Comparison of ENCODE assay signal across 18 cellular contexts in the genomic region with DNA sequence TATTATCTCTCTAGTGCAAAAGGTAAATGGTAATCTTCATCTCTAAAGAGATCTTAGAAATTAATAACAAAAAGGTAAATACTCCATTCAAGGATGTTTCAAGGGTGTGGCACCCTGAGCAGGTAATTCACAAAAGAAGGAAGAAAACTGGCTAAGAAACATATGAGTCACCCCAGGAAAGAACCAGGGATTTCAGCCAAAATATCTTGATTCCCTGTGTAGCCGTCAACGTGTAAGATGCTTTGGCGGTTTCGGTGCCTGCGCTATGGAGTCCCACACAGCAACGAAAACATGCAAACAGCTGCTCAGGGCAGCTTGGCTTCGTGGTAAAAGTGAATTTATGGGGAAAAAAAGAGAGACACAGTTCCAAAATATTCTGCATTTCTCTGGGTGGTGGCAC. TPM values are rescaled to one million over a fixed set of nuclear protein-coding genes. Genes with fewer than 3 reads are reported as not detected.
DNase-seq lines count a peak whose midpoint lies in the region; ATAC-seq and TF ChIP-seq lines count a peak whose summit lies in the region.
"Had no signal": no experiment of that assay in that cellular context is flagged by ENCODE, and none has a peak within 500 bp of the region (broad histone marks: within the 10 kb centered on the region; RNA-seq: fewer than 3 reads in every experiment).

No MANE protein-coding gene starts in this region.

- POLR2A ChIA-PET in activated B cell treated with CpG ODN at 0.5 μM for 24 hours (lab: Charles Lee), result interaction anchor here (0.5 to 2.2 kb wide), 5 partner anchors 11 to 614 kb away, joined by 3 to 40 read pairs (median 7); no protein-coding TSS in a partner anchor

- H3K4me3 ChIP-seq in epithelial cell of esophagus (ENCODE audit: low read length) (no peak overlapping the region), thymus (ENCODE audit: low read length) (no peak overlapping the region)

- no peaks in the 10 kb centered on the region for H3K27me3 Mint-ChIP-seq in activated naive CD4-positive, alpha-beta T cell treated with anti-CD3 and anti-CD28 coated beads, Interleukin-2, amount 10 ng/mL, durations not matched to agents 7 days and 5 days
- no peaks in the 10 kb centered on the region for H3K27me3 Mint-ChIP-seq in activated B cell treated with CpG ODN at 0.5 μM for 24 hours

- H3K9me3 Mint-ChIP-seq in activated naive CD4-positive, alpha-beta T cell treated with anti-CD3 and anti-CD28 coated beads, Interleukin-2, amount 10 ng/mL, durations not matched to agents 7 days and 5 days, result no peaks in the 10 kb centered on the region
- no peaks in the 10 kb centered on the region for H3K9me3 Mint-ChIP-seq in activated B cell treated with CpG ODN at 0.5 μM for 24 hours
- H3K9me3 Mint-ChIP-seq: H9 had no signal

- H3K36me3 Mint-ChIP-seq in activated naive CD4-positive, alpha-beta T cell treated with anti-CD3 and anti-CD28 coated beads, Interleukin-2, amount 10 ng/mL, durations not matched to agents 7 days and 5 days, result peaks cover 51% of the 10 kb centered on the region
- H3K36me3 Mint-ChIP-seq in activated B cell treated with CpG ODN at 0.5 μM for 24 hours (ENCODE audit: low read depth), result peaks cover 19% of the 10 kb centered on the region

- H3K27ac ChIP-seq in thymus (ENCODE audit: low read depth), result peak overlapping the region; percentile 80

- 86% methylated on average over 7 of the region's 7 CpGs for WGBS in thymus

- peaks cover 39% of the 10 kb centered on the region for H3K4me1 ChIP-seq in thymus (ENCODE audit: control insufficient read depth, insufficient read depth, low read length)
- H3K4me1 ChIP-seq: BE2C had no signal

- H3K36me3 ChIP-seq in thymus (ENCODE audit: control insufficient read depth, insufficient read depth), result peaks cover 20% of the 10 kb centered on the region
- H3K36me3 ChIP-seq: BE2C had no signal

- DNase-seq in activated naive CD4-positive, alpha-beta T cell treated with anti-CD3 and anti-CD28 coated beads, Interleukin-2, amount 10 ng/mL, durations not matched to agents 7 days and 5 days, result no peak
- no peak for DNase-seq in activated naive CD4-positive, alpha-beta T cell treated with Interleukin-2 at 50 U/mL for 16 hours
- DNase-seq in activated B cell treated with CpG ODN at 0.5 μM for 24 hours, result no peak
- peak; percentile 81 for DNase-seq in epithelial cell of esophagus (ENCODE audit: low read depth)
- no peak for DNase-seq in NCI-H128 (lab: John Stamatoyannopoulos, UW; ENCODE audit: unreplicated experiment)
- DNase-seq in AG20443 (ENCODE audit: low spot score), result no peak
- DNase-seq in cerebellum (ENCODE audit: low spot score), result no peak
- DNase-seq: activated effector memory CD4-positive, alpha-beta T cell treated with Interleukin-2 at 50 U/mL for 16 hours; BE2C; cerebellar nuclear complex; GDM1; H9; NCI-H1436 treated with DMSO at 0.1 percent for 48 hours; NCI-H526; stimulated activated CD4-positive, alpha-beta T cell treated with anti-CD3 and anti-CD28 coated beads, Interleukin-4, amount 100 ng/mL, for 4 hours; stimulated activated naive CD4-positive, alpha-beta T cell treated with Interleukin-2 at 50 U/mL for 16 hours had no signal

- peak overlapping the region; percentile 79 for H3K27ac Mint-ChIP-seq in activated naive CD4-positive, alpha-beta T cell treated with anti-CD3 and anti-CD28 coated beads, Interleukin-2, amount 10 ng/mL, durations not matched to agents 7 days and 5 days
- H3K27ac Mint-ChIP-seq in activated B cell treated with CpG ODN at 0.5 μM for 24 hours, result peak overlapping the region; percentile 61

- intact Hi-C loops in activated B cell treated with CpG ODN at 0.5 μM for 24 hours (cut with micrococcal nuclease), result no loop called here

- CTCF ChIA-PET in activated naive CD4-positive, alpha-beta T cell treated with anti-CD3 and anti-CD28 coated beads, Interleukin-2, amount 10 ng/mL, durations not matched to agents 7 days and 5 days (lab: Charles Lee), result interaction anchor here (1.1 to 4.1 kb wide), 5 partner anchors 10 to 41 kb away, joined by 3 to 20 read pairs (median 4); no protein-coding TSS in a partner anchor
- CTCF ChIA-PET in activated B cell treated with CpG ODN at 0.5 μM for 24 hours (lab: Charles Lee), result interaction anchor here (0.8 to 1.5 kb wide), 4 partner anchors 9 to 24 kb away, joined by 3 to 5 read pairs (median 4); no protein-coding TSS in a partner anchor

- no peak for ATAC-seq in activated B cell treated with CpG ODN at 0.5 μM for 24 hours (ENCODE audit: low read depth)
- ATAC-seq: Right ventricle myocardium inferior had no signal

- TF ChIP-seq CTCF in activated B cell treated with CpG ODN at 0.5 μM for 24 hours (IDR thresholded peaks at IDR 0.05) (no peak), epithelial cell of esophagus (IDR thresholded peaks at IDR 0.05; ENCODE audit: insufficient read depth, low read depth, low read length, missing control alignments) (no peak)

- H3K27me3 ChIP-seq in thymus (ENCODE audit: control insufficient read depth, insufficient read depth), result no peaks in the 10 kb centered on the region

- H3K4me1 Mint-ChIP-seq in activated naive CD4-positive, alpha-beta T cell treated with anti-CD3 and anti-CD28 coated beads, Interleukin-2, amount 10 ng/mL, durations not matched to agents 7 days and 5 days, result peaks cover 73% of the 10 kb centered on the region
- peaks cover 86% of the 10 kb centered on the region for H3K4me1 Mint-ChIP-seq in activated B cell treated with CpG ODN at 0.5 μM for 24 hours

- H3K9me3 ChIP-seq in thymus (ENCODE audit: control insufficient read depth), result no peaks in the 10 kb centered on the region
- H3K9me3 ChIP-seq: BE2C had no signal

- H3K4me3 Mint-ChIP-seq in activated naive CD4-positive, alpha-beta T cell treated with anti-CD3 and anti-CD28 coated beads, Interleukin-2, amount 10 ng/mL, durations not matched to agents 7 days and 5 days, result peak overlapping the region; percentile 92
- peak overlapping the region; percentile 55 for H3K4me3 Mint-ChIP-seq in activated B cell treated with CpG ODN at 0.5 μM for 24 hours

RNA-seq across cellular contexts. Expression of a gene that starts 3.7 kb away (rescaled TPM):
- total RNA-seq in activated B cell treated with CpG ODN at 0.5 μM for 24 hours (124 and 131 TPM in 2 replicates), cerebellum (6.8 TPM)
- 104 TPM for polyA plus RNA-seq in thymus

RNA-seq across cellular contexts. Expression of a gene that starts 22.9 kb away (rescaled TPM):
- 26.0 and 34.7 TPM in 2 replicates for total RNA-seq in activated B cell treated with CpG ODN at 0.5 μM for 24 hours
- 28.4 TPM for polyA plus RNA-seq in thymus
- 7.3 TPM for total RNA-seq in cerebellum

RNA-seq across cellular contexts. Expression of a gene that starts 43.5 kb away (rescaled TPM):
- total RNA-seq in activated B cell treated with CpG ODN at 0.5 μM for 24 hours (35.3 and 36.6 TPM in 2 replicates), cerebellum (93.7 TPM)
- 138 TPM for polyA plus RNA-seq in thymus

Comparison
In these comparisons a context has a peak if more than half of its experiments do, and no peak if none do; other contexts are left out.
1. RNA of a gene that starts 3.7 kb away (total RNA-seq): 124 to 131 TPM in activated B cell treated with CpG ODN at 0.5 μM for 24 hours; 6.8 TPM in cerebellum (single experiment); every median in the first group is over 10 times any median in the second.